10 cellular contexts compared by ENCODE assay signal in genomic region chr4:121155893-121156292, GRCh38. TPM values are rescaled to one million over a fixed set of nuclear protein-coding genes. Genes with fewer than 3 reads are reported as not detected.
A peak's percentile ranks its signal among the peaks of the same experiment; 100 is the strongest.
DNase-seq lines count a peak whose midpoint lies in the region; ATAC-seq and TF ChIP-seq lines count a peak whose summit lies in the region.
"Had no signal": no experiment of that assay in that cellular context is flagged by ENCODE, and none has a peak within 500 bp of the region (broad histone marks: within the 10 kb centered on the region; RNA-seq: fewer than 3 reads in every experiment).

No MANE protein-coding gene starts in this region.

- no peak overlapping the region for H3K27ac ChIP-seq in AG04450 (ENCODE audit: low read depth, low read length)
- H3K27ac ChIP-seq in H9 (ENCODE audit: insufficient read length, low read depth, low read length): no peak overlapping the region
- H3K27ac ChIP-seq in aorta (ENCODE audit: low read depth in 1 of 2, low read length in 2 of 2): no peak overlapping the region

- peak; percentile 54 for DNase-seq in AG04450 (ENCODE audit: low read depth, low spot score)
- DNase-seq in H9: no peak
- DNase-seq in kidney glomerular epithelial cell (lab: John Stamatoyannopoulos, UW): peak; percentile 39
- DNase-seq in aorta: no peak
- DNase-seq in activated effector memory CD4-positive, alpha-beta T cell treated with anti-CD3 and anti-CD28 coated beads, Interleukin-2, amount 50 U/mL, for 16 hours: no peak
- DNase-seq in DMS114 treated with DMSO at 0.1 percent for 48 hours (lab: John Stamatoyannopoulos, UW; ENCODE audit: unreplicated experiment): no peak
- DNase-seq in GM10266 (ENCODE audit: extremely low spot score): no peak
- DNase-seq: KBM-7 had no signal

- H3K9me3 ChIP-seq in AG04450 (ENCODE audit: control insufficient read depth, insufficient read depth, low read length) (no peaks in the 10 kb centered on the region), H9 (ENCODE audit: control insufficient read depth, low read depth, low read length) (no peaks in the 10 kb centered on the region), aorta (ENCODE audit: control insufficient read depth, low read length) (no peaks in the 10 kb centered on the region)

- no peak overlapping the region for H2BK120ac ChIP-seq in H9 (ENCODE audit: low read depth, low read length, poor library complexity, severe bottlenecking)

- no peak overlapping the region for H4K5ac ChIP-seq in H9 (ENCODE audit: insufficient read length, low read depth, low read length)

- no peaks in the 10 kb centered on the region for H3K9me3 Mint-ChIP-seq in H9
- no peaks in the 10 kb centered on the region for H3K9me3 Mint-ChIP-seq in activated naive CD8-positive, alpha-beta T cell (ENCODE audit: low read depth)

- TF ChIP-seq CTCF in AG04450 (IDR thresholded peaks at IDR 0.05; ENCODE audit: low read depth, low read length) (no peak), H9 (conservative IDR thresholded peaks at IDR 0.05) (no peak), GM10266 (IDR thresholded peaks at IDR 0.05; ENCODE audit: control insufficient read depth, insufficient read depth, low read depth, missing control alignments) (no peak)

- no peak overlapping the region for H2BK20ac ChIP-seq in H9 (ENCODE audit: low read depth, low read length, poor library complexity, severe bottlenecking)

- no peak overlapping the region for H2AK5ac ChIP-seq in H9 (ENCODE audit: insufficient read length, low read length)

- no peak overlapping the region for H3K14ac ChIP-seq in H9 (ENCODE audit: insufficient read depth, low read length)

- H3K4me3 ChIP-seq in AG04450 (ENCODE audit: low read depth, low read length) (peak overlapping the region; percentile 59), aorta (ENCODE audit: low read length in 2 of 2) (no peak overlapping the region)

- H3K79me2 ChIP-seq in H9 (ENCODE audit: insufficient read depth, low read length): no peaks in the 10 kb centered on the region

- CTCF ChIA-PET in AG04450 (lab: Charles Lee): interaction anchor here (4.7 kb wide), 1 partner anchor 37 kb away, joined by 28 read pairs; no protein-coding TSS in a partner anchor

- no peaks in the 10 kb centered on the region for H3K36me3 Mint-ChIP-seq in H9 (ENCODE audit: insufficient read depth in 1 of 3, low read depth in 3 of 3)
- H3K36me3 Mint-ChIP-seq in activated naive CD8-positive, alpha-beta T cell: peaks cover 8% of the 10 kb centered on the region

- H2BK12ac ChIP-seq in H9 (ENCODE audit: insufficient read length, low read depth, low read length): no peak overlapping the region

- H4K91ac ChIP-seq in H9 (ENCODE audit: insufficient read length, low read depth, low read length): no peak overlapping the region

- peaks cover 10% of the 10 kb centered on the region for H3K27me3 Mint-ChIP-seq in H9 (ENCODE audit: low read depth)
- H3K27me3 Mint-ChIP-seq in activated naive CD8-positive, alpha-beta T cell: no peaks in the 10 kb centered on the region

- no CpG with 5 or more reads among the region's 3 CpGs for WGBS in H9 (ENCODE audit: extremely low coverage, insufficient read length, low lambda C conversion rate)
- 59% methylated on average over 3 of the region's 3 CpGs for WGBS in aorta, 2 donors

- POLR2A ChIA-PET in AG04450 (lab: Yijun Ruan, JAX): no interaction called here

- no peak overlapping the region for H3K9ac ChIP-seq in H9 (ENCODE audit: extremely low read depth, insufficient read length, low read length)

- no peak overlapping the region for H3K4me2 ChIP-seq in H9 (ENCODE audit: insufficient read depth, insufficient read length, low read length)

- H3K27ac Mint-ChIP-seq in H9: no peak overlapping the region
- peak overlapping the region; percentile 72 for H3K27ac Mint-ChIP-seq in activated naive CD8-positive, alpha-beta T cell

- intact Hi-C loops in aorta (cut with DNase I): no loop called here

- no peak overlapping the region for H3K56ac ChIP-seq in H9 (ENCODE audit: insufficient read length, low read depth, low read length)

- no peak overlapping the region for H2BK5ac ChIP-seq in H9 (ENCODE audit: insufficient read length, low read length)

- H4K8ac ChIP-seq in H9 (replicated peaks; ENCODE audit: insufficient read length, low read depth, low read length): no peak overlapping the region

- H3K79me1 ChIP-seq in H9 (ENCODE audit: insufficient read depth, low read depth, low read length, poor library complexity, severe bottlenecking): no peaks in the 10 kb centered on the region

- peak overlapping the region; percentile 13 to 36; a peak in 3 of 5 replicates for H3K4me3 Mint-ChIP-seq in H9
- H3K4me3 Mint-ChIP-seq in activated naive CD8-positive, alpha-beta T cell: peak overlapping the region; percentile 73

- ATAC-seq in aorta (ENCODE audit: low FRiP score): no peak

- H3K27me3 ChIP-seq in AG04450 (ENCODE audit: control insufficient read depth, insufficient read depth, low read length) (no peaks in the 10 kb centered on the region), H9 (ENCODE audit: insufficient read depth, low read length) (peaks cover 2% of the 10 kb centered on the region; the same call in 1 of the 2 replicates), aorta (ENCODE audit: control insufficient read depth in 1 of 2, insufficient read depth in 2 of 2, low read length in 1 of 2) (no peaks in the 10 kb centered on the region)

- H3K23me2 ChIP-seq in H9 (ENCODE audit: insufficient read length, low read depth, low read length, poor library complexity, severe bottlenecking): peaks cover 5% of the 10 kb centered on the region

- H3K36me3 ChIP-seq in aorta (ENCODE audit: control insufficient read depth in 1 of 2, insufficient read depth in 2 of 2, low read length in 1 of 2): no peaks in the 10 kb centered on the region

- H2AFZ ChIP-seq in H9 (ENCODE audit: low read length): no peak overlapping the region

- peaks cover 12 to 13% of the 10 kb centered on the region in 2 experiments for H3K4me1 Mint-ChIP-seq in H9
- H3K4me1 Mint-ChIP-seq in activated naive CD8-positive, alpha-beta T cell (ENCODE audit: low read depth): peaks cover 64% of the 10 kb centered on the region

- H3K23ac ChIP-seq in H9 (ENCODE audit: insufficient read length, low read depth, low read length): no peak overlapping the region

- no peak overlapping the region for H3T11ph ChIP-seq in H9 (ENCODE audit: low read length)

- no peak overlapping the region for H3K18ac ChIP-seq in H9 (ENCODE audit: insufficient read length, low read depth, low read length)

- no peak overlapping the region for H2BK15ac ChIP-seq in H9 (ENCODE audit: low read depth, low read length)

- H3K4ac ChIP-seq in H9 (ENCODE audit: low read depth, low read length): no peak overlapping the region

- H3K4me1 ChIP-seq in H9 (ENCODE audit: insufficient read depth, low read length) (no peaks in the 10 kb centered on the region), aorta (ENCODE audit: control insufficient read depth in 1 of 2, insufficient read depth in 2 of 2, low read length in 2 of 2) (no peaks in the 10 kb centered on the region)

- no peaks in the 10 kb centered on the region for H4K20me1 ChIP-seq in H9 (ENCODE audit: control insufficient read depth, insufficient read depth, insufficient read length)

RNA-seq across cellular contexts. Expression of gene TNIP3, which starts 8.2 kb away (rescaled TPM):
- polyA plus RNA-seq in AG04450 (2011; rRNA removed): 0.43 and 0.51 TPM in 2 replicates
- polyA minus RNA-seq in AG04450 (2011; rRNA and poly(A)+ RNA removed): 0.14 and 0.48 TPM in 2 replicates
- not detected in 2 replicates for total RNA-seq in H9 (2021)
- total RNA-seq in aorta: under 1 TPM; 0.19 to 0.48 TPM
- polyA plus RNA-seq in aorta: under 1 TPM in 1 of 2 donors, not detected in 1; 0.88 TPM
- total RNA-seq: skeletal muscle tissue had no signal

Comparison
In these comparisons a context has a peak if more than half of its experiments do, and no peak if none do; other contexts are left out.
1. DNase-seq: peak in AG04450 (single experiment) and kidney glomerular epithelial cell (single experiment); none in H9 (single experiment), aorta (0 of 2), activated effector memory CD4-positive, alpha-beta T cell treated with anti-CD3 and anti-CD28 coated beads, Interleukin-2, amount 50 U/mL, for 16 hours (single experiment), DMS114 treated with DMSO at 0.1 percent for 48 hours (single experiment) and GM10266 (single experiment).